ENCODE assay signal across 24 cellular contexts in the genomic region with DNA sequence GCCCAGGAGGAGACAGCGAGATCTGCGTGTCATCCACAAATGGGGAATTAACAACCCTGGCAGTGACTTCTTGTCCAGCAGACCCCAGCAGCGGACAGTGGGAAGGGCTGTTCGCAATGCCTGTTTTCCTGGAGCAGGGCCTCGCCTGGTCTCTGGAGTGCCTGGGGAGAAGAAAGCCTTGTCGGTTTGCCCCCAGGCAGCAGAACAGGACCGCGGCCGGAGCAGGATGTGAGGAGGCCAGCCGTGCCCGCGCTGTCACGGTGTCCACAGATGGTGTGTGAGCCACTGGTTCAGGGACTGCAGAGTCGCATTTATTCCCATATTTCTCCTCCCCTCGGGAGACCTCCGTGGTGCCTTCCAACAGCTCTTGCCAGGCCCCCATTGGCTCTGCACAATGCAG.
A peak's percentile ranks its signal among the peaks of the same experiment; 100 is the strongest.
DNase-seq lines count a peak whose midpoint lies in the region; ATAC-seq and TF ChIP-seq lines count a peak whose summit lies in the region.
"Had no signal": no experiment of that assay in that cellular context is flagged by ENCODE, and none has a peak within 500 bp of the region (broad histone marks: within the 10 kb centered on the region; RNA-seq: fewer than 3 reads in every experiment).

No MANE protein-coding gene starts in this region.

- H3K4me1 Mint-ChIP-seq in glutamatergic neuron (ENCODE audit: low read depth, unreplicated experiment) = peaks cover 39% of the 10 kb centered on the region
- H3K4me1 Mint-ChIP-seq in GM23338 = peaks cover 17% of the 10 kb centered on the region

- H3K27me3 Mint-ChIP-seq in glutamatergic neuron (ENCODE audit: unreplicated experiment) (peaks cover 11% of the 10 kb centered on the region), GM23338 (ENCODE audit: insufficient read depth, low read depth, poor library complexity) (peaks cover 9% of the 10 kb centered on the region)
- H3K27me3 Mint-ChIP-seq: CD8-positive, alpha-beta memory T cell had no signal

- H3K36me3 ChIP-seq in left ventricle myocardium inferior = no peaks in the 10 kb centered on the region
- no peaks in the 10 kb centered on the region for H3K36me3 ChIP-seq in GM23338 (ENCODE audit: insufficient read depth)
- H3K36me3 ChIP-seq in A673 (ENCODE audit: insufficient read depth, low read length, poor library complexity, severe bottlenecking) = no peaks in the 10 kb centered on the region

- no peaks in the 10 kb centered on the region for H3K36me3 Mint-ChIP-seq in glutamatergic neuron (ENCODE audit: unreplicated experiment)
- H3K36me3 Mint-ChIP-seq in GM23338 (ENCODE audit: low read depth) = peaks cover 5% of the 10 kb centered on the region

- no peaks in the 10 kb centered on the region for H3K9me2 ChIP-seq in GM23338 (ENCODE audit: insufficient read depth)

- POLR2A ChIA-PET in A673 (lab: Charles Lee; ENCODE audit: low non-redundant PET) = no interaction called here

- H3K4me3 Mint-ChIP-seq in glutamatergic neuron (ENCODE audit: unreplicated experiment) (no peak overlapping the region), GM23338 (no peak overlapping the region)
- H3K4me3 Mint-ChIP-seq: CD8-positive, alpha-beta memory T cell had no signal

- H3K27ac Mint-ChIP-seq in glutamatergic neuron (ENCODE audit: unreplicated experiment) = peak overlapping the region; percentile 81
- no peak overlapping the region for H3K27ac Mint-ChIP-seq in GM23338

- peak in 2 of 3 donors; percentile 22 to 43 for DNase-seq in right cardiac atrium
- no peak for DNase-seq in left ventricle myocardium inferior
- DNase-seq in glutamatergic neuron = peak; percentile 77
- no peak for DNase-seq in GM23338 (ENCODE audit: low spot score)
- DNase-seq in A673 (ENCODE audit: low spot score) = no peak
- DNase-seq in activated gamma-delta T cell treated with Interleukin-2 at 50 U/mL for 16 hours = no peak
- DNase-seq in DMS53 treated with DMSO at 0.1 percent for 48 hours (lab: John Stamatoyannopoulos, UW; ENCODE audit: unreplicated experiment) = no peak
- DNase-seq: ACHN; C1 segment of cervical spinal cord; CD8-positive, alpha-beta memory T cell; DMS 273 treated with DMSO at 0.1 percent for 48 hours; DMS79 treated with DMSO at 0.1 percent for 48 hours; GM23248; HCEC 1CT; KG1; MM.1S; NCI-H2029; NCI-H446; NCI-H524 treated with DMSO at 0.1 percent for 48 hours; NCI-H774; PC-9; Right ventricle myocardium superior had no signal

- ATAC-seq in right cardiac atrium (peak in 1 of 2 donors; percentile 7), GM23338 (no peak)

- H3K4me1 ChIP-seq in right cardiac atrium (ENCODE audit: control insufficient read depth, insufficient read depth, low read length) (peaks cover 7% of the 10 kb centered on the region), left ventricle myocardium inferior (peaks cover 15% of the 10 kb centered on the region), GM23338 (ENCODE audit: insufficient read depth) (no peaks in the 10 kb centered on the region; the same call in 1 of the 2 replicates), A673 (ENCODE audit: insufficient read depth, low read length, poor library complexity, severe bottlenecking) (no peaks in the 10 kb centered on the region)

- H3K9me3 ChIP-seq in right cardiac atrium (ENCODE audit: control insufficient read depth, low read length) (no peaks in the 10 kb centered on the region), left ventricle myocardium inferior (replicated peaks) (peaks cover 8% of the 10 kb centered on the region), A673 (ENCODE audit: low read depth, low read length, poor library complexity, severe bottlenecking) (peaks cover 5% of the 10 kb centered on the region)

- intact Hi-C loops in right cardiac atrium (cut with DNase I) = no loop called here
- intact Hi-C loops in left ventricle myocardium inferior (cut with micrococcal nuclease) = no loop called here
- intact Hi-C loops in A673 (cut with micrococcal nuclease; ENCODE audit: unreplicated experiment) = no loop called here

- TF ChIP-seq CTCF in left ventricle myocardium inferior (IDR thresholded peaks at IDR 0.05; ENCODE audit: borderline replicate concordance) (no peak), VCaP (conservative IDR thresholded peaks at IDR 0.05) (no peak), glutamatergic neuron (IDR thresholded peaks at IDR 0.05; ENCODE audit: partially characterized antibody, unreplicated experiment) (no peak), GM23338 (conservative IDR thresholded peaks at IDR 0.05; ENCODE audit: low read depth in 2 of 2) (no peak), A673 (conservative IDR thresholded peaks at IDR 0.05; ENCODE audit: low read depth, low read length) (no peak)

- 69% methylated on average over 16 of the region's 16 CpGs for WGBS in right cardiac atrium

- H4K20me1 ChIP-seq in GM23338 (replicated peaks; ENCODE audit: insufficient read depth) = no peaks in the 10 kb centered on the region

- CTCF ChIA-PET in A673 (lab: Charles Lee) = interaction anchor here (0.6 kb wide), 1 partner anchor 12 kb away, joined by 3 read pairs; no protein-coding TSS in a partner anchor

- no peak overlapping the region for H3K27ac ChIP-seq in right cardiac atrium (ENCODE audit: low read length)
- no peak overlapping the region for H3K27ac ChIP-seq in left ventricle myocardium inferior (replicated peaks)
- peak overlapping the region; percentile 38; the same call in 1 of the 2 replicates for H3K27ac ChIP-seq in VCaP
- no peak overlapping the region for H3K27ac ChIP-seq in GM23338 (ENCODE audit: low read depth)
- no peak overlapping the region for H3K27ac ChIP-seq in A673 (ENCODE audit: low read depth, low read length, poor library complexity, severe bottlenecking)
- H3K27ac ChIP-seq: 22Rv1, GM23248, PC-9 had no signal

- H3K4me2 ChIP-seq in GM23338 = no peak overlapping the region
- H3K4me2 ChIP-seq: PC-9 had no signal

- H3K27me3 ChIP-seq in right cardiac atrium (ENCODE audit: control insufficient read depth, insufficient read depth) = no peaks in the 10 kb centered on the region
- no peaks in the 10 kb centered on the region for H3K27me3 ChIP-seq in left ventricle myocardium inferior (ENCODE audit: low read depth)
- H3K27me3 ChIP-seq in GM23338 (ENCODE audit: insufficient read depth) = no peaks in the 10 kb centered on the region
- no peaks in the 10 kb centered on the region for H3K27me3 ChIP-seq in A673 (replicated peaks; ENCODE audit: insufficient read depth, low read depth, low read length, poor library complexity)

- H3K4me3 ChIP-seq in right cardiac atrium (ENCODE audit: low read length) (no peak overlapping the region), left ventricle myocardium inferior (no peak overlapping the region), GM23338 (no peak overlapping the region), A673 (ENCODE audit: low read depth, low read length, poor library complexity, severe bottlenecking) (no peak overlapping the region)
- H3K4me3 ChIP-seq: GM23248, PC-9 had no signal

- BruUV-seq in A673 (replicated peaks; lab: Mats Ljungman, UMichigan) = no TSS peak

- H3K79me2 ChIP-seq in GM23338 (replicated peaks; ENCODE audit: insufficient read depth) = no peaks in the 10 kb centered on the region

- peaks cover 34% of the 10 kb centered on the region for H3K9me3 Mint-ChIP-seq in glutamatergic neuron (ENCODE audit: unreplicated experiment)
- H3K9me3 Mint-ChIP-seq in GM23338 = peaks cover 13% of the 10 kb centered on the region

- H3F3A ChIP-seq in GM23338 (replicated peaks; ENCODE audit: low read depth) = 0 out of 2 replicates have a peak, but pooled peaks cover 3% of the 10 kb centered on the region

- H2AFZ ChIP-seq in GM23338 = no peak overlapping the region
- H2AFZ ChIP-seq: GM23248, PC-9 had no signal

TF ChIP-seq in GM23338, 12 proteins besides CTCF, POLR2A, EP300 and RAD21:
- TF ChIP-seq POLR2AphosphoS5 (IDR thresholded peaks at IDR 0.05; ENCODE audit: low read depth) (no peak), ZNF331 (CRISPR knock-in tag; IDR thresholded peaks at IDR 0.05; ENCODE audit: low read depth) (no peak), EZH2phosphoT487 (IDR thresholded peaks at IDR 0.05; ENCODE audit: unreplicated experiment) (no peak), ZNF114 (CRISPR knock-in tag; IDR thresholded peaks at IDR 0.05) (no peak)
- TF ChIP-seq, protein P1, sequence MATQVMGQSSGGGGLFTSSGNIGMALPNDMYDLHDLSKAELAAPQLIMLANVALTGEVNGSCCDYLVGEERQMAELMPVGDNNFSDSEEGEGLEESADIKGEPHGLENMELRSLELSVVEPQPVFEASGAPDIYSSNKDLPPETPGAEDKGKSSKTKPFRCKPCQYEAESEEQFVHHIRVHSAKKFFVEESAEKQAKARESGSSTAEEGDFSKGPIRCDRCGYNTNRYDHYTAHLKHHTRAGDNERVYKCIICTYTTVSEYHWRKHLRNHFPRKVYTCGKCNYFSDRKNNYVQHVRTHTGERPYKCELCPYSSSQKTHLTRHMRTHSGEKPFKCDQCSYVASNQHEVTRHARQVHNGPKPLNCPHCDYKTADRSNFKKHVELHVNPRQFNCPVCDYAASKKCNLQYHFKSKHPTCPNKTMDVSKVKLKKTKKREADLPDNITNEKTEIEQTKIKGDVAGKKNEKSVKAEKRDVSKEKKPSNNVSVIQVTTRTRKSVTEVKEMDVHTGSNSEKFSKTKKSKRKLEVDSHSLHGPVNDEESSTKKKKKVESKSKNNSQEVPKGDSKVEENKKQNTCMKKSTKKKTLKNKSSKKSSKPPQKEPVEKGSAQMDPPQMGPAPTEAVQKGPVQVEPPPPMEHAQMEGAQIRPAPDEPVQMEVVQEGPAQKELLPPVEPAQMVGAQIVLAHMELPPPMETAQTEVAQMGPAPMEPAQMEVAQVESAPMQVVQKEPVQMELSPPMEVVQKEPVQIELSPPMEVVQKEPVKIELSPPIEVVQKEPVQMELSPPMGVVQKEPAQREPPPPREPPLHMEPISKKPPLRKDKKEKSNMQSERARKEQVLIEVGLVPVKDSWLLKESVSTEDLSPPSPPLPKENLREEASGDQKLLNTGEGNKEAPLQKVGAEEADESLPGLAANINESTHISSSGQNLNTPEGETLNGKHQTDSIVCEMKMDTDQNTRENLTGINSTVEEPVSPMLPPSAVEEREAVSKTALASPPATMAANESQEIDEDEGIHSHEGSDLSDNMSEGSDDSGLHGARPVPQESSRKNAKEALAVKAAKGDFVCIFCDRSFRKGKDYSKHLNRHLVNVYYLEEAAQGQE (IDR thresholded peaks at IDR 0.05; ENCODE audit: unreplicated experiment) = no peak
- TF ChIP-seq, protein P2, sequence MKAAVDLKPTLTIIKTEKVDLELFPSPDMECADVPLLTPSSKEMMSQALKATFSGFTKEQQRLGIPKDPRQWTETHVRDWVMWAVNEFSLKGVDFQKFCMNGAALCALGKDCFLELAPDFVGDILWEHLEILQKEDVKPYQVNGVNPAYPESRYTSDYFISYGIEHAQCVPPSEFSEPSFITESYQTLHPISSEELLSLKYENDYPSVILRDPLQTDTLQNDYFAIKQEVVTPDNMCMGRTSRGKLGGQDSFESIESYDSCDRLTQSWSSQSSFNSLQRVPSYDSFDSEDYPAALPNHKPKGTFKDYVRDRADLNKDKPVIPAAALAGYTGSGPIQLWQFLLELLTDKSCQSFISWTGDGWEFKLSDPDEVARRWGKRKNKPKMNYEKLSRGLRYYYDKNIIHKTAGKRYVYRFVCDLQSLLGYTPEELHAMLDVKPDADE (IDR thresholded peaks at IDR 0.05) = no peak

Comparison
In these comparisons a context has a peak if more than half of its experiments do, and no peak if none do; other contexts are left out.
1. DNase-seq: peak in right cardiac atrium (2 of 3) and glutamatergic neuron (single experiment); none in left ventricle myocardium inferior (single experiment), GM23338 (single experiment), A673 (single experiment), activated gamma-delta T cell treated with Interleukin-2 at 50 U/mL for 16 hours (single experiment) and DMS53 treated with DMSO at 0.1 percent for 48 hours (single experiment).